1 cellular context compared by ENCODE assay signal in the genomic region with DNA sequence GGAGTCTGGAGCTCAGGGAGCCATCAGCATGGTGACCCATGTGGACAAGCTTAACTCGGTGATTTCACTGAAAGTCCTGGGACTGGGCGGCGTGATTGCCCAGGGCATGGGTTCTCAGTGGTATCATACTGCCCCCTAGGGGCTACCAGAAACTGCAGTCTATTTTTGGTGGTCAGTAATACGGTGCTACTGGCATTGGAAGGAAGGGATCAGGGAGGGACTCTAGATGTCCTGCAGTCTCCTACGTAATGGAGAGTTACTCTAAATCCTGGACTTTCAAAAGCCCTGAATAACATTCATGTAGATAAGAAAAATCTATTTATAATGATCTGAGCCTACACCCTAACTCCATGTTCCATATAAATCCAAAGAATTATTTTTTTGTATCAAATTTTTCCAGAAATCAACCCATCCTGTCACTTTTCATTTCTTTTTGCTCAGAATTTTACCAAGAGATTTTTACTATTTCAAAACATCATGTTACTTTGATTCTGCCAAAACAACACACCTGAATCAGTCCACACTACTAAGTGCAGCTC.
TF ChIP-seq lines count a peak whose summit lies in the region.

No MANE protein-coding gene starts in this region.

TF ChIP-seq in HCT116, 20 proteins besides CTCF, POLR2A, EP300 and RAD21:
- no peak for TF ChIP-seq SRF (IDR thresholded peaks at IDR 0.05; ENCODE audit: low read depth)
- TF ChIP-seq YY1 (IDR thresholded peaks at IDR 0.05; ENCODE audit: extremely low read depth, insufficient replicate concordance, low read depth, low read length): peak; percentile 26
